ENCODE assay signal across 10 cellular contexts in genomic region chr19:33225458-33225925, GRCh38. TPM values are rescaled to one million over a fixed set of nuclear protein-coding genes. Genes with fewer than 3 reads are reported as not detected.
DNase-seq lines count a peak whose midpoint lies in the region; ATAC-seq lines count a peak whose summit lies in the region.
"Had no signal": no experiment of that assay in that cellular context is flagged by ENCODE, and none has a peak within 500 bp of the region (broad histone marks: within the 10 kb centered on the region; RNA-seq: fewer than 3 reads in every experiment).

SLC7A10 (minus strand) TSS chr19:33225850; CDS start chr19:33225703, 147 bp downstream.

- ATAC-seq in left lobe of liver (peak; percentile 34), HG03469 (IDR thresholded peaks at IDR 0.05; ENCODE audit: unreplicated experiment) (no peak), HG02623 (IDR thresholded peaks at IDR 0.05; ENCODE audit: unreplicated experiment) (no peak)
- peak; percentile 29 for ATAC-seq in stimulated activated naive CD8-positive, alpha-beta T cell treated with anti-CD3 and anti-CD28 coated beads, Interleukin-15, Interleukin-2, amounts not matched to agents 100 U/mL and 50 U/mL, for 24 hours

- DNase-seq in NCI-H345 (lab: John Stamatoyannopoulos, UW): peak; percentile 23
- no peak for DNase-seq in NCI-H345 treated with DMSO at 0.1 percent for 48 hours (lab: John Stamatoyannopoulos, UW; ENCODE audit: unreplicated experiment)
- peak; percentile 37 for DNase-seq in astrocyte of the hippocampus (ENCODE audit: low read depth, low spot score)
- DNase-seq in left lobe of liver (ENCODE audit: low spot score): no peak
- no peak for DNase-seq in stimulated activated naive CD8-positive, alpha-beta T cell treated with anti-CD3 and anti-CD28 coated beads, Interleukin-15, Interleukin-2, amounts not matched to agents 100 U/mL and 50 U/mL, for 24 hours
- DNase-seq in islet precursor cell: no peak
- DNase-seq: KG1 had no signal

RNA-seq across cellular contexts. Expression of gene SLC7A10, which starts in this region (rescaled TPM):
- total RNA-seq in left lobe of liver: not detected
- total RNA-seq: ureter had no signal

Comparison
In these comparisons a context has a peak if more than half of its experiments do, and no peak if none do; other contexts are left out.
1. DNase-seq: peak in NCI-H345 (single experiment) and astrocyte of the hippocampus (single experiment); none in NCI-H345 treated with DMSO at 0.1 percent for 48 hours (single experiment), left lobe of liver (single experiment), stimulated activated naive CD8-positive, alpha-beta T cell treated with anti-CD3 and anti-CD28 coated beads, Interleukin-15, Interleukin-2, amounts not matched to agents 100 U/mL and 50 U/mL, for 24 hours (single experiment) and islet precursor cell (single experiment).
2. Peak in ATAC-seq in left lobe of liver; RNA of the gene not detected or under 1 TPM.